Comparison of ENCODE assay signal across 1 cellular context in the genomic region with DNA sequence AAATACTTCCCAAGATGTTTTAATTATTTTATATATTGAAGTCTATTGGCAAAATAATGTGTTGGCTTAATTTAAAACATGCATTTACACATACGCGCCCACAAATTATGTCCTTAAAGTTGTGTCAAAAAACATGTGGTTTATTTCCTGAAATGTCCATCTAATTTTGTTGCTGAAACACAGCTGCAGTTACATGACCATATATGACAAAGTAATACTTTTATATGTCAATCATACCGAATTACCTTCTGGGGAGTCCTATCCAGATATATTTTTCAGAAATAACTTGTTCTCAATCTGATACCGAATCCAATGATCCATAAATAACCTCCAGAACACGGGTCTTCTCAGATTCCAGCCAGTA.
TF ChIP-seq lines count a peak whose summit lies in the region.

No MANE protein-coding gene starts in this region.

TF ChIP-seq in HCT116, 20 proteins besides CTCF, POLR2A, EP300 and RAD21 (continued from another document):
- no peak for TF ChIP-seq CBX3 (IDR thresholded peaks at IDR 0.05; ENCODE audit: low read depth)
- TF ChIP-seq ZBTB33 (IDR thresholded peaks at IDR 0.05; ENCODE audit: extremely low read depth, insufficient replicate concordance, low read length), result no peak
